19 cellular contexts compared by ENCODE assay signal in genomic region chr3:80492162-80492561, GRCh38.
DNase-seq lines count a peak whose midpoint lies in the region; ATAC-seq, FAIRE-seq and TF ChIP-seq lines count a peak whose summit lies in the region.
"Had no signal": no experiment of that assay in that cellular context is flagged by ENCODE, and none has a peak within 500 bp of the region (broad histone marks: within the 10 kb centered on the region; RNA-seq: fewer than 3 reads in every experiment).

No MANE protein-coding gene starts in this region.

- peak; percentile 0 for DNase-seq in bronchial epithelial cell (ENCODE audit: low read depth)
- peak; percentile 3 for DNase-seq in glomerular visceral epithelial cell (ENCODE audit: extremely low spot score)
- DNase-seq in urothelium cell line (ENCODE audit: low spot score) = no peak
- DNase-seq in naive thymus-derived CD8-positive, alpha-beta T cell = no peak
- no peak for DNase-seq in activated CD4-positive, alpha-beta memory T cell treated with anti-CD3 and anti-CD28 coated beads, Interleukin-2, amount 10 ng/mL, durations not matched to agents 7 days and 5 days
- DNase-seq: Caco-2; CD4-positive, CD25-positive, alpha-beta regulatory T cell; CD8-positive, alpha-beta T cell; DMS153; DND-41; GM23248; H7; HCEC 1CT had no signal

- TF ChIP-seq CTCF in bronchial epithelial cell (IDR thresholded peaks at IDR 0.05; ENCODE audit: insufficient read depth, low read length, severe bottlenecking) = no peak

- no peak overlapping the region for H3K4me3 ChIP-seq in bronchial epithelial cell (ENCODE audit: low read depth, low read length)
- H3K4me3 ChIP-seq: BLaER1, GM23248 had no signal

- no peaks in the 10 kb centered on the region for H3K36me3 Mint-ChIP-seq in naive thymus-derived CD8-positive, alpha-beta T cell
- no peaks in the 10 kb centered on the region for H3K36me3 Mint-ChIP-seq in activated CD4-positive, alpha-beta memory T cell treated with anti-CD3 and anti-CD28 coated beads, Interleukin-2, amount 10 ng/mL, durations not matched to agents 7 days and 5 days (ENCODE audit: low read depth)
- H3K36me3 Mint-ChIP-seq: CD4-positive, CD25-positive, alpha-beta regulatory T cell; CD8-positive, alpha-beta T cell had no signal

- POLR2A ChIA-PET in naive thymus-derived CD8-positive, alpha-beta T cell (lab: Charles Lee) = no interaction called here
- POLR2A ChIA-PET in activated CD4-positive, alpha-beta memory T cell treated with anti-CD3 and anti-CD28 coated beads, Interleukin-2, amount 10 ng/mL, durations not matched to agents 7 days and 5 days (lab: Charles Lee) = no interaction called here

- no peak overlapping the region for H3K27ac Mint-ChIP-seq in naive thymus-derived CD8-positive, alpha-beta T cell
- no peak overlapping the region for H3K27ac Mint-ChIP-seq in activated CD4-positive, alpha-beta memory T cell treated with anti-CD3 and anti-CD28 coated beads, Interleukin-2, amount 10 ng/mL, durations not matched to agents 7 days and 5 days
- H3K27ac Mint-ChIP-seq: B cell; CD4-positive, CD25-positive, alpha-beta regulatory T cell; CD8-positive, alpha-beta T cell had no signal

- H3K27me3 Mint-ChIP-seq in naive thymus-derived CD8-positive, alpha-beta T cell = no peaks in the 10 kb centered on the region
- H3K27me3 Mint-ChIP-seq in activated CD4-positive, alpha-beta memory T cell treated with anti-CD3 and anti-CD28 coated beads, Interleukin-2, amount 10 ng/mL, durations not matched to agents 7 days and 5 days = no peaks in the 10 kb centered on the region
- H3K27me3 Mint-ChIP-seq: B cell; CD4-positive, CD25-positive, alpha-beta regulatory T cell had no signal

- H3K27me3 ChIP-seq in bronchial epithelial cell (ENCODE audit: control insufficient read depth, insufficient read depth, low read length) = no peaks in the 10 kb centered on the region
- H3K27me3 ChIP-seq: BLaER1 had no signal

- H3K36me3 ChIP-seq in bronchial epithelial cell (ENCODE audit: control insufficient read depth, insufficient read depth, low read length) = no peaks in the 10 kb centered on the region
- H3K36me3 ChIP-seq: BLaER1 had no signal

- H3K4me1 Mint-ChIP-seq in naive thymus-derived CD8-positive, alpha-beta T cell = peaks cover 0 to 1% (median 0%) of the 10 kb centered on the region in 4 donors
- H3K4me1 Mint-ChIP-seq in activated CD4-positive, alpha-beta memory T cell treated with anti-CD3 and anti-CD28 coated beads, Interleukin-2, amount 10 ng/mL, durations not matched to agents 7 days and 5 days = no peaks in the 10 kb centered on the region
- H3K4me1 Mint-ChIP-seq: B cell; CD4-positive, CD25-positive, alpha-beta regulatory T cell had no signal

- FAIRE-seq in bronchial epithelial cell (lab: Jason Lieb, UNC) = no peak
- FAIRE-seq in urothelium cell line (lab: Jason Lieb, UNC) = peak; percentile 5
- FAIRE-seq: G401.6, GM12892, H1 had no signal

- ATAC-seq in naive thymus-derived CD8-positive, alpha-beta T cell = no peak
- ATAC-seq in HG03354 (IDR thresholded peaks at IDR 0.05; ENCODE audit: poor library complexity, severe bottlenecking, unreplicated experiment) = no peak
- ATAC-seq: CD8-positive, alpha-beta T cell had no signal

- no peak overlapping the region for H3K4me3 Mint-ChIP-seq in naive thymus-derived CD8-positive, alpha-beta T cell
- no peak overlapping the region for H3K4me3 Mint-ChIP-seq in activated CD4-positive, alpha-beta memory T cell treated with anti-CD3 and anti-CD28 coated beads, Interleukin-2, amount 10 ng/mL, durations not matched to agents 7 days and 5 days
- H3K4me3 Mint-ChIP-seq: B cell; CD4-positive, CD25-positive, alpha-beta regulatory T cell; CD8-positive, alpha-beta T cell had no signal

- peaks cover 0 to 18% (median 4%) of the 10 kb centered on the region in 9 donors for H3K9me3 Mint-ChIP-seq in naive thymus-derived CD8-positive, alpha-beta T cell
- peaks cover 8% of the 10 kb centered on the region for H3K9me3 Mint-ChIP-seq in activated CD4-positive, alpha-beta memory T cell treated with anti-CD3 and anti-CD28 coated beads, Interleukin-2, amount 10 ng/mL, durations not matched to agents 7 days and 5 days

- CTCF ChIA-PET in activated CD4-positive, alpha-beta memory T cell treated with anti-CD3 and anti-CD28 coated beads, Interleukin-2, amount 10 ng/mL, durations not matched to agents 7 days and 5 days (lab: Charles Lee) = no interaction called here

Comparison
In these comparisons a context has a peak if more than half of its experiments do, and no peak if none do; other contexts are left out.
1. DNase-seq: peak in bronchial epithelial cell (single experiment) and glomerular visceral epithelial cell (single experiment); none in urothelium cell line (single experiment), naive thymus-derived CD8-positive, alpha-beta T cell (0 of 10) and activated CD4-positive, alpha-beta memory T cell treated with anti-CD3 and anti-CD28 coated beads, Interleukin-2, amount 10 ng/mL, durations not matched to agents 7 days and 5 days (single experiment).